21 cellular contexts compared by ENCODE assay signal in genomic region chr17:57565119-57565635, GRCh38.
DNase-seq lines count a peak whose midpoint lies in the region.
"Had no signal": no experiment of that assay in that cellular context is flagged by ENCODE, and none has a peak within 500 bp of the region (broad histone marks: within the 10 kb centered on the region; RNA-seq: fewer than 3 reads in every experiment).

No MANE protein-coding gene starts in this region.

- no peak for DNase-seq in activated CD4-positive, alpha-beta T cell treated with anti-CD3 and anti-CD28 coated beads, Interleukin-2, amount 10 ng/mL, durations not matched to agents 7 days and 5 days
- DNase-seq in activated CD4-positive, alpha-beta T cell treated with anti-CD3 and anti-CD28 coated beads for 48 hours: no peak
- DNase-seq in NCI-H187 treated with DMSO at 0.1 percent for 48 hours (lab: John Stamatoyannopoulos, UW) (peak; percentile 85), medulla oblongata (ENCODE audit: extremely low spot score) (peak; percentile 42), GM03348 (ENCODE audit: low spot score) (no peak), COR-L47 (lab: John Stamatoyannopoulos, UW) (no peak), mucosa of gallbladder (ENCODE audit: low spot score) (no peak)
- DNase-seq: ACHN, activated gamma-delta T cell treated with Interleukin-2 at 50 U/mL for 16 hours, BE2C, Caco-2, dermis blood vessel endothelial cell, esophagus squamous epithelium, gastrocnemius medialis, mesendoderm, NCI-H2029, nucleus accumbens, T-helper 2 cell, tibial artery had no signal

- H3K36me3 Mint-ChIP-seq in activated CD4-positive, alpha-beta T cell treated with anti-CD3 and anti-CD28 coated beads, Interleukin-2, amount 10 ng/mL, durations not matched to agents 7 days and 5 days (ENCODE audit: low read depth): no peaks in the 10 kb centered on the region

- H3K9me3 Mint-ChIP-seq in activated CD4-positive, alpha-beta T cell treated with anti-CD3 and anti-CD28 coated beads, Interleukin-2, amount 10 ng/mL, durations not matched to agents 7 days and 5 days: no peaks in the 10 kb centered on the region
- H3K9me3 Mint-ChIP-seq: central memory CD8-positive, alpha-beta T cell; stimulated activated naive CD8-positive, alpha-beta T cell treated with anti-CD3 and anti-CD28 coated beads, Interleukin-15, Interleukin-2, amounts not matched to agents 100 ng/mL and 50 ng/mL, for 24 hours had no signal

- H3K4me3 Mint-ChIP-seq in activated CD4-positive, alpha-beta T cell treated with anti-CD3 and anti-CD28 coated beads, Interleukin-2, amount 10 ng/mL, durations not matched to agents 7 days and 5 days: no peak overlapping the region
- H3K4me3 Mint-ChIP-seq: central memory CD8-positive, alpha-beta T cell; stimulated activated naive CD8-positive, alpha-beta T cell treated with anti-CD3 and anti-CD28 coated beads, Interleukin-15, Interleukin-2, amounts not matched to agents 100 ng/mL and 50 ng/mL, for 24 hours had no signal

- CTCF ChIA-PET in activated CD4-positive, alpha-beta T cell treated with anti-CD3 and anti-CD28 coated beads, Interleukin-2, amount 10 ng/mL, durations not matched to agents 7 days and 5 days (lab: Charles Lee): no interaction called here

- POLR2A ChIA-PET in activated CD4-positive, alpha-beta T cell treated with anti-CD3 and anti-CD28 coated beads, Interleukin-2, amount 10 ng/mL, durations not matched to agents 7 days and 5 days (lab: Charles Lee): no interaction called here

- H3K27ac Mint-ChIP-seq in activated CD4-positive, alpha-beta T cell treated with anti-CD3 and anti-CD28 coated beads, Interleukin-2, amount 10 ng/mL, durations not matched to agents 7 days and 5 days: peak overlapping the region; percentile 23
- H3K27ac Mint-ChIP-seq: stimulated activated naive CD8-positive, alpha-beta T cell treated with anti-CD3 and anti-CD28 coated beads, Interleukin-15, Interleukin-2, amounts not matched to agents 100 ng/mL and 50 ng/mL, for 24 hours had no signal

- H3K4me1 Mint-ChIP-seq in activated CD4-positive, alpha-beta T cell treated with anti-CD3 and anti-CD28 coated beads, Interleukin-2, amount 10 ng/mL, durations not matched to agents 7 days and 5 days: peaks cover 5% of the 10 kb centered on the region

- H3K27me3 Mint-ChIP-seq in activated CD4-positive, alpha-beta T cell treated with anti-CD3 and anti-CD28 coated beads, Interleukin-2, amount 10 ng/mL, durations not matched to agents 7 days and 5 days: no peaks in the 10 kb centered on the region
- H3K27me3 Mint-ChIP-seq: central memory CD8-positive, alpha-beta T cell; stimulated activated naive CD8-positive, alpha-beta T cell treated with anti-CD3 and anti-CD28 coated beads, Interleukin-15, Interleukin-2, amounts not matched to agents 100 ng/mL and 50 ng/mL, for 24 hours had no signal

Comparison
In these comparisons a context has a peak if more than half of its experiments do, and no peak if none do; other contexts are left out.
1. DNase-seq: peak in NCI-H187 treated with DMSO at 0.1 percent for 48 hours (single experiment) and medulla oblongata (single experiment); none in activated CD4-positive, alpha-beta T cell treated with anti-CD3 and anti-CD28 coated beads, Interleukin-2, amount 10 ng/mL, durations not matched to agents 7 days and 5 days (single experiment), activated CD4-positive, alpha-beta T cell treated with anti-CD3 and anti-CD28 coated beads for 48 hours (single experiment), GM03348 (single experiment), COR-L47 (single experiment) and mucosa of gallbladder (single experiment).